ENCODE assay signal across 1 cellular context in the genomic region with DNA sequence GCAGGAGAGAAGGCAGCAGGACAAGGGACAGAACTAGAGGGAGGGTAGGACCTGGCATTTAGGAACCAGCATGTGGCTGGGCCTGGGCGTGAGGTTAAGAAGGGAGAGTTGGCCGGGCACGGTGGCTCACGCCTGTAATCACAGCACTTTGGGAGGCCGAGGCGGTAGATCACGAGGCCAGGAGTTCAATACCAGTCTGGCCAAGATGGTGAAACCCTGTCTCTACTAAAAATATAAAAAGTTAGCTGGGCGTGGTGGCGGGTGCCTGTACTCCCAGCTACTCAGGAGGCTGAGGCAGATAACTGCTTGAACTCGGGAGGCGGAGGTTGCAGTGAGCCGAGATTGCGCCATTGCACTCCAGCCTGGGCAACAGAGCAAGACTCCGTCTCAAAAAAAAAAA.
A peak's percentile ranks its signal among the peaks of the same experiment; 100 is the strongest.
TF ChIP-seq lines count a peak whose summit lies in the region.

No MANE protein-coding gene starts in this region.

TF ChIP-seq in K562, 482 proteins besides CTCF, POLR2A, EP300 and RAD21:
- TF ChIP-seq, protein P1, sequence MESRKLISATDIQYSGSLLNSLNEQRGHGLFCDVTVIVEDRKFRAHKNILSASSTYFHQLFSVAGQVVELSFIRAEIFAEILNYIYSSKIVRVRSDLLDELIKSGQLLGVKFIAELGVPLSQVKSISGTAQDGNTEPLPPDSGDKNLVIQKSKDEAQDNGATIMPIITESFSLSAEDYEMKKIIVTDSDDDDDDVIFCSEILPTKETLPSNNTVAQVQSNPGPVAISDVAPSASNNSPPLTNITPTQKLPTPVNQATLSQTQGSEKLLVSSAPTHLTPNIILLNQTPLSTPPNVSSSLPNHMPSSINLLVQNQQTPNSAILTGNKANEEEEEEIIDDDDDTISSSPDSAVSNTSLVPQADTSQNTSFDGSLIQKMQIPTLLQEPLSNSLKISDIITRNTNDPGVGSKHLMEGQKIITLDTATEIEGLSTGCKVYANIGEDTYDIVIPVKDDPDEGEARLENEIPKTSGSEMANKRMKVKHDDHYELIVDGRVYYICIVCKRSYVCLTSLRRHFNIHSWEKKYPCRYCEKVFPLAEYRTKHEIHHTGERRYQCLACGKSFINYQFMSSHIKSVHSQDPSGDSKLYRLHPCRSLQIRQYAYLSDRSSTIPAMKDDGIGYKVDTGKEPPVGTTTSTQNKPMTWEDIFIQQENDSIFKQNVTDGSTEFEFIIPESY (CRISPR knock-in tag; IDR thresholded peaks at IDR 0.05): peak; percentile 60; the same call in 1 of the 2 replicates
- TF ChIP-seq ZNF121 (CRISPR knock-in tag; conservative IDR thresholded peaks at IDR 0.05) (peak; percentile 35; the same call in 1 of the 2 replicates), CEBPB (tag; IDR thresholded peaks at IDR 0.05) (0 out of 2 replicates have a peak, but pooled peaks have one; percentile 14)
